20 cellular contexts compared by ENCODE assay signal in genomic region chr5:122202952-122203351, GRCh38.
DNase-seq lines count a peak whose midpoint lies in the region; TF ChIP-seq lines count a peak whose summit lies in the region.
"Had no signal": no experiment of that assay in that cellular context is flagged by ENCODE, and none has a peak within 500 bp of the region (broad histone marks: within the 10 kb centered on the region; RNA-seq: fewer than 3 reads in every experiment).

No MANE protein-coding gene starts in this region.

- TF ChIP-seq CTCF in astrocyte of the spinal cord (IDR thresholded peaks at IDR 0.05; ENCODE audit: low read depth, low read length) (no peak), retinal pigment epithelial cell (conservative IDR thresholded peaks at IDR 0.05; ENCODE audit: low read depth, low read length) (no peak)

- in situ Hi-C loops in astrocyte of the spinal cord (cut with HindIII; ENCODE audit: low sequenced_read_pairs): no loop called here

- H3K4me3 ChIP-seq in astrocyte of the spinal cord (ENCODE audit: low read depth, low read length) (no peak overlapping the region), retinal pigment epithelial cell (ENCODE audit: low read length) (no peak overlapping the region)
- H3K4me3 ChIP-seq: A549, K562 had no signal

- DNase-seq in H4 (ENCODE audit: low spot score): peak; percentile 48
- peak; percentile 37 for DNase-seq in RPMI8226
- peak; percentile 56 for DNase-seq in astrocyte of the spinal cord (ENCODE audit: low read depth, low spot score)
- DNase-seq in retinal pigment epithelial cell (ENCODE audit: low read depth): peak; percentile 19
- DNase-seq in NCI-H510A (lab: John Stamatoyannopoulos, UW): no peak
- no peak for DNase-seq in NCI-H1436 (lab: John Stamatoyannopoulos, UW)
- no peak for DNase-seq in activated T-cell treated with anti-CD3 and anti-CD28 coated beads for 4 hours
- DNase-seq: BE2C, DMS79, H9, MM.1S, NCI-H1092, NCI-H1436 treated with DMSO at 0.1 percent for 48 hours, NCI-H2029, NCI-H345, NCI-H526, SIG-M5, T-helper 1 cell had no signal

Comparison
In these comparisons a context has a peak if more than half of its experiments do, and no peak if none do; other contexts are left out.
1. DNase-seq: peak in H4 (single experiment), RPMI8226 (single experiment), astrocyte of the spinal cord (single experiment) and retinal pigment epithelial cell (single experiment); none in NCI-H510A (single experiment), NCI-H1436 (single experiment) and activated T-cell treated with anti-CD3 and anti-CD28 coated beads for 4 hours (single experiment).